Comparison of ENCODE assay signal across 14 cellular contexts in genomic region chr3:132290833-132291232, GRCh38. TPM values are rescaled to one million over a fixed set of nuclear protein-coding genes. Genes with fewer than 3 reads are reported as not detected.
DNase-seq lines count a peak whose midpoint lies in the region; ATAC-seq and TF ChIP-seq lines count a peak whose summit lies in the region.
"Had no signal": no experiment of that assay in that cellular context is flagged by ENCODE, and none has a peak within 500 bp of the region (broad histone marks: within the 10 kb centered on the region; RNA-seq: fewer than 3 reads in every experiment).

No MANE protein-coding gene starts in this region.

- H3K4me3 ChIP-seq in right atrium auricular region, result no peak overlapping the region
- H3K4me3 ChIP-seq in PC-3 (ENCODE audit: low read length), result no peak overlapping the region
- H3K4me3 ChIP-seq in fibroblast of pulmonary artery (replicated peaks; ENCODE audit: low read depth, low read length), result no peak overlapping the region
- no peak overlapping the region for H3K4me3 ChIP-seq in smooth muscle cell

- no peaks in the 10 kb centered on the region for H3K27me3 ChIP-seq in right atrium auricular region
- no peaks in the 10 kb centered on the region for H3K27me3 ChIP-seq in PC-3 (ENCODE audit: low read length)
- no peaks in the 10 kb centered on the region for H3K27me3 ChIP-seq in smooth muscle cell (ENCODE audit: low read depth)
- H3K27me3 ChIP-seq: brain microvascular endothelial cell had no signal

- H3K36me3 ChIP-seq in right atrium auricular region (no peaks in the 10 kb centered on the region), PC-3 (ENCODE audit: low read depth, low read length) (no peaks in the 10 kb centered on the region), smooth muscle cell (ENCODE audit: low read depth) (no peaks in the 10 kb centered on the region)
- H3K36me3 ChIP-seq: brain microvascular endothelial cell had no signal

- H2AFZ ChIP-seq in PC-3 (ENCODE audit: low read length) (no peak overlapping the region), smooth muscle cell (ENCODE audit: low read depth) (peak overlapping the region; percentile 79)

- H3K9me2 ChIP-seq in PC-3 (replicated peaks; ENCODE audit: low read length), result no peaks in the 10 kb centered on the region

- H4K20me1 ChIP-seq in PC-3 (ENCODE audit: low read length), result no peaks in the 10 kb centered on the region
- H4K20me1 ChIP-seq in smooth muscle cell (ENCODE audit: low read depth), result no peaks in the 10 kb centered on the region

- H3K9me3 ChIP-seq in right atrium auricular region (no peaks in the 10 kb centered on the region), PC-3 (ENCODE audit: low read length) (no peaks in the 10 kb centered on the region), smooth muscle cell (replicated peaks; ENCODE audit: low read depth) (no peaks in the 10 kb centered on the region)

- intact Hi-C loops in Right ventricle myocardium inferior (cut with DNase I), result no loop called here
- intact Hi-C loops in PC-3 (cut with micrococcal nuclease), result no loop called here

- peak; percentile 85 for ATAC-seq in Right ventricle myocardium inferior
- no peak for ATAC-seq in PC-3

- POLR2A ChIA-PET in PC-3 (lab: Charles Lee; ENCODE audit: unreplicated experiment), result no interaction called here

- H3K4me1 ChIP-seq in right atrium auricular region (no peaks in the 10 kb centered on the region), PC-3 (ENCODE audit: insufficient read depth, low read length) (no peaks in the 10 kb centered on the region), smooth muscle cell (ENCODE audit: low read depth) (no peaks in the 10 kb centered on the region)

- H3F3A ChIP-seq in PC-3 (ENCODE audit: low read length, unreplicated experiment), result no peaks in the 10 kb centered on the region
- no peaks in the 10 kb centered on the region for H3F3A ChIP-seq in smooth muscle cell (ENCODE audit: low read depth)

- TF ChIP-seq CTCF in right atrium auricular region (IDR thresholded peaks at IDR 0.05), result no peak
- no peak for TF ChIP-seq CTCF in PC-3 (conservative IDR thresholded peaks at IDR 0.05; ENCODE audit: low read depth, low read length)
- no peak for TF ChIP-seq CTCF in fibroblast of pulmonary artery (IDR thresholded peaks at IDR 0.05; ENCODE audit: low read length, missing control alignments)
- no peak for TF ChIP-seq CTCF in smooth muscle cell (IDR thresholded peaks at IDR 0.05; ENCODE audit: borderline replicate concordance, insufficient read depth, poor library complexity, severe bottlenecking)

- H3K9ac ChIP-seq in PC-3 (ENCODE audit: low read length), result no peak overlapping the region
- H3K9ac ChIP-seq in smooth muscle cell (ENCODE audit: low read depth), result no peak overlapping the region

- H3K27ac ChIP-seq in right atrium auricular region, result no peak overlapping the region
- H3K27ac ChIP-seq in PC-3 (ENCODE audit: low read length), result no peak overlapping the region
- H3K27ac ChIP-seq in smooth muscle cell (ENCODE audit: low read depth), result no peak overlapping the region
- H3K27ac ChIP-seq: brain microvascular endothelial cell had no signal

- 43% methylated on average over 3 of the region's 3 CpGs for WGBS in smooth muscle cell (ENCODE audit: low lambda C conversion rate)

- H3K79me2 ChIP-seq in PC-3 (ENCODE audit: low read length) (no peaks in the 10 kb centered on the region), smooth muscle cell (ENCODE audit: low read depth) (no peaks in the 10 kb centered on the region)

- no TSS peak for BruUV-seq in PC-3 (replicated peaks; lab: Mats Ljungman, UMichigan)

- H3K4me2 ChIP-seq in PC-3 (ENCODE audit: low read length) (no peak overlapping the region), smooth muscle cell (peak overlapping the region; percentile 35)

- DNase-seq in Right ventricle myocardium inferior (ENCODE audit: missing footprints) (no peak), right atrium auricular region (ENCODE audit: low spot score) (no peak), PC-3 (peak; percentile 6), fibroblast of pulmonary artery (ENCODE audit: low read depth) (peak; percentile 63), smooth muscle cell (lab: John Stamatoyannopoulos, UW; ENCODE audit: unreplicated experiment) (no peak), NCI-H1694 treated with DMSO at 0.1 percent for 48 hours (lab: John Stamatoyannopoulos, UW) (no peak), RPMI8226 (no peak)
- no peak for DNase-seq in stimulated activated CD8-positive, alpha-beta memory T cell treated with anti-CD3 and anti-CD28 coated beads, Interleukin-4, amount 100 ng/mL, for 48 hours
- DNase-seq: 8988T, brain microvascular endothelial cell, H7, NCI-H1436 had no signal

- CTCF ChIA-PET in PC-3 (lab: Charles Lee), result no interaction called here

RNA-seq across cellular contexts. Expression of gene ACP3, which starts 26.4 kb away (rescaled TPM):
- total RNA-seq in Right ventricle myocardium inferior (2.0 TPM), right atrium auricular region (1 to 10 TPM in 1 of 2 donors, under 1 TPM in 1; 0.79 to 2.5 TPM), PC-3 (2014; rRNA removed) (0.15 and 0.75 TPM in 2 replicates), smooth muscle cell (32.5 and 36.6 TPM in 2 replicates)
- 27.0 and 35.8 TPM in 2 replicates for polyA plus RNA-seq in smooth muscle cell
- total RNA-seq: frontal cortex, lung microvascular endothelial cell had no signal

Comparison
In these comparisons a context has a peak if more than half of its experiments do, and no peak if none do; other contexts are left out.
1. DNase-seq: peak in PC-3 (single experiment) and fibroblast of pulmonary artery (single experiment); none in Right ventricle myocardium inferior (single experiment), right atrium auricular region (single experiment), smooth muscle cell (single experiment), NCI-H1694 treated with DMSO at 0.1 percent for 48 hours (single experiment), stimulated activated CD8-positive, alpha-beta memory T cell treated with anti-CD3 and anti-CD28 coated beads, Interleukin-4, amount 100 ng/mL, for 48 hours (single experiment) and RPMI8226 (single experiment).